ENCODE assay signal across 27 cellular contexts in genomic region chr17:33241390-33241789, GRCh38. TPM values are rescaled to one million over a fixed set of nuclear protein-coding genes. Genes with fewer than 3 reads are reported as not detected.
A peak's percentile ranks its signal among the peaks of the same experiment; 100 is the strongest.
DNase-seq lines count a peak whose midpoint lies in the region; ATAC-seq, FAIRE-seq and TF ChIP-seq lines count a peak whose summit lies in the region.
"Had no signal": no experiment of that assay in that cellular context is flagged by ENCODE, and none has a peak within 500 bp of the region (broad histone marks: within the 10 kb centered on the region; RNA-seq: fewer than 3 reads in every experiment).

No MANE protein-coding gene starts in this region.

- no peak for TF ChIP-seq POLR2A in heart left ventricle (IDR thresholded peaks at IDR 0.05)

- H3K9me3 ChIP-seq in lung (ENCODE audit: control insufficient read depth in 2 of 2, insufficient read depth in 1 of 2, low read length in 1 of 2) = peaks cover 0 to 2% of the 10 kb centered on the region in 2 donors
- no peaks in the 10 kb centered on the region for H3K9me3 ChIP-seq in heart left ventricle
- H3K9me3 ChIP-seq: heart right ventricle, psoas muscle, sigmoid colon, thoracic aorta, uterus had no signal

- H3K4me1 ChIP-seq in lung (ENCODE audit: control insufficient read depth in 2 of 2, insufficient read depth in 2 of 2, low read length in 2 of 2) (no peaks in the 10 kb centered on the region), heart left ventricle (no peaks in the 10 kb centered on the region)
- H3K4me1 ChIP-seq: heart right ventricle, psoas muscle, sigmoid colon, uterus had no signal

- peak; percentile 54 for ATAC-seq in lung (ENCODE audit: insufficient read depth, low FRiP score)
- no peak for ATAC-seq in GM21423 (IDR thresholded peaks at IDR 0.05; ENCODE audit: unreplicated experiment)
- ATAC-seq in heart left ventricle = no peak
- ATAC-seq in GM21737 (IDR thresholded peaks at IDR 0.05; ENCODE audit: unreplicated experiment) = no peak
- ATAC-seq: activated CD8-positive, alpha-beta T cell treated with anti-CD3 and anti-CD28 coated beads for 36 hours; CD8-positive, alpha-beta T cell; heart right ventricle; left lobe of liver; psoas muscle; stimulated activated naive CD8-positive, alpha-beta T cell treated with anti-CD3 and anti-CD28 coated beads, Interleukin-15, Interleukin-2, amounts not matched to agents 100 U/mL and 50 U/mL, for 24 hours had no signal

- peak; percentile 27 for DNase-seq in Daoy (ENCODE audit: low read depth)
- DNase-seq in RWPE1 (ENCODE audit: low spot score) = peak; percentile 34
- peak; percentile 8 for DNase-seq in epithelial cell of esophagus (ENCODE audit: low read depth)
- DNase-seq in lung (ENCODE audit: low spot score) = no peak
- no peak for DNase-seq in HTR-8/SVneo (ENCODE audit: insufficient read length, low spot score)
- DNase-seq in heart left ventricle = no peak
- DNase-seq: activated CD8-positive, alpha-beta T cell treated with anti-CD3 and anti-CD28 coated beads for 36 hours; aorta; CD8-positive, alpha-beta T cell; H7; heart right ventricle; NCI-H2029; NCI-H69; psoas muscle; sigmoid colon; stimulated activated naive CD8-positive, alpha-beta T cell treated with anti-CD3 and anti-CD28 coated beads, Interleukin-15, Interleukin-2, amounts not matched to agents 100 U/mL and 50 U/mL, for 24 hours; T-helper 2 cell; uterus had no signal

- CTCF ChIA-PET in RWPE1 (lab: Yijun Ruan, JAX) = interaction anchor here (0.6 to 0.7 kb wide), 2 partner anchors 33 to 444 kb away, joined by 3 read pairs; no protein-coding TSS in a partner anchor

- no peak for TF ChIP-seq CTCF in RWPE1 (conservative IDR thresholded peaks at IDR 0.05; ENCODE audit: low read depth)
- TF ChIP-seq CTCF in epithelial cell of esophagus (IDR thresholded peaks at IDR 0.05; ENCODE audit: insufficient read depth, low read depth, low read length, missing control alignments) = no peak
- no peak for TF ChIP-seq CTCF in lung (IDR thresholded peaks at IDR 0.05; ENCODE audit: control extremely low read depth, extremely low read depth)
- no peak for TF ChIP-seq CTCF in heart left ventricle (IDR thresholded peaks at IDR 0.05)

- H3K27ac ChIP-seq in RWPE1 (no peak overlapping the region), lung (ENCODE audit: low read depth in 1 of 2, low read length in 1 of 2) (no peak overlapping the region), heart left ventricle (no peak overlapping the region)
- H3K27ac ChIP-seq: heart right ventricle, psoas muscle, sigmoid colon, thoracic aorta, uterus had no signal

- H3K27me3 ChIP-seq in lung (ENCODE audit: control insufficient read depth, insufficient read depth) (peaks cover 3% of the 10 kb centered on the region), heart left ventricle (peaks cover 0 to 23% (median 0%) of the 10 kb centered on the region in 9 donors)
- H3K27me3 ChIP-seq: sigmoid colon, uterus had no signal

- intact Hi-C loops in heart left ventricle (cut with DNase I) = loop anchor here in 1 of 10 donors (5.0 kb wide), 1 partner anchor 36 kb away; no protein-coding TSS in a partner anchor

- H3K4me3 ChIP-seq in epithelial cell of esophagus (ENCODE audit: low read length) = no peak overlapping the region
- no peak overlapping the region for H3K4me3 ChIP-seq in lung
- H3K4me3 ChIP-seq in heart left ventricle = no peak overlapping the region
- H3K4me3 ChIP-seq: heart right ventricle, psoas muscle, sigmoid colon, thoracic aorta, uterus had no signal

- POLR2A ChIA-PET in RWPE1 (lab: Yijun Ruan, JAX; ENCODE audit: low non-redundant PET) = no interaction called here

- no peak for FAIRE-seq in HTR-8/SVneo (lab: Jason Lieb, UNC)

- H3K36me3 ChIP-seq in lung (ENCODE audit: control insufficient read depth in 2 of 2, insufficient read depth in 2 of 2, low read length in 2 of 2) (no peaks in the 10 kb centered on the region), heart left ventricle (no peaks in the 10 kb centered on the region)
- H3K36me3 ChIP-seq: heart right ventricle, sigmoid colon, thoracic aorta, uterus had no signal

RNA-seq across cellular contexts. Expression of gene ASIC2, which starts 51.7 kb away (rescaled TPM):
- total RNA-seq in Daoy (2014; rRNA removed; shearing (Covaris generic)) = 0.06 and 0.11 TPM in 2 replicates
- total RNA-seq in lung = under 1 TPM; 0.14 to 0.28 TPM
- under 1 TPM in 1 of 2 donors, not detected in 1; 0.03 TPM for polyA plus RNA-seq in lung
- 1 to 10 TPM in 1 of 9 donors, not detected in 8; 1.1 TPM for total RNA-seq in heart left ventricle
- not detected for polyA plus RNA-seq in heart left ventricle
- total RNA-seq: activated CD8-positive, alpha-beta T cell treated with anti-CD3 and anti-CD28 coated beads for 36 hours; activated T-helper 2 cell treated with anti-CD3 and anti-CD28 coated beads, Interferon-gamma antibody, Interleukin-2, Interleukin-4, amounts not matched to agents 10 μg/mL and 5 μg/mL and 100 μg/mL, durations not matched to agents 14 hours and 24 hours and 36 hours; CD8-positive, alpha-beta T cell; dermis microvascular lymphatic vessel endothelial cell; G401; heart right ventricle; left lobe of liver; mesenteric fat pad; psoas muscle; RPMI7951 had no signal
- polyA plus RNA-seq: aorta, heart right ventricle had no signal

Comparison
In these comparisons a context has a peak if more than half of its experiments do, and no peak if none do; other contexts are left out.
1. DNase-seq: peak in Daoy (single experiment), RWPE1 (single experiment) and epithelial cell of esophagus (single experiment); none in lung (single experiment), HTR-8/SVneo (single experiment) and heart left ventricle (0 of 5).